In genomic region chr3:195450731-195451229, GRCh38 we compare ENCODE assay signal across 8 cellular contexts. TPM values are rescaled to one million over a fixed set of nuclear protein-coding genes. Genes with fewer than 3 reads are reported as not detected.
A peak's percentile ranks its signal among the peaks of the same experiment; 100 is the strongest.
DNase-seq lines count a peak whose midpoint lies in the region; ATAC-seq, FAIRE-seq and TF ChIP-seq lines count a peak whose summit lies in the region.

No MANE protein-coding gene starts in this region.

- TF ChIP-seq EP300 in sigmoid colon (IDR thresholded peaks at IDR 0.05), result no peak

- H3K4me1 ChIP-seq in sigmoid colon, result no peaks in the 10 kb centered on the region

- FAIRE-seq in RCC 7860 (lab: Jason Lieb, UNC), result no peak

- H3K4me3 ChIP-seq in fibroblast of pulmonary artery (replicated peaks; ENCODE audit: low read depth, low read length), result no peak overlapping the region
- no peak overlapping the region for H3K4me3 ChIP-seq in sigmoid colon

- H3K27ac ChIP-seq in sigmoid colon, result peak overlapping the region in 2 of 4 donors; percentile 5 to 25

- TF ChIP-seq CTCF in fibroblast of pulmonary artery (IDR thresholded peaks at IDR 0.05; ENCODE audit: low read length, missing control alignments) (no peak), sigmoid colon (IDR thresholded peaks at IDR 0.05) (no peak)

- H3K9me3 ChIP-seq in sigmoid colon, result no peaks in the 10 kb centered on the region

- 65 to 83% methylated on average over 5 of the region's 5 CpGs for WGBS in sigmoid colon, 2 donors

- DNase-seq in GM04504 (ENCODE audit: low read depth) (peak; percentile 47), NCI-H524 (lab: John Stamatoyannopoulos, UW) (peak; percentile 94 to 97), fibroblast of pulmonary artery (ENCODE audit: low read depth) (peak; percentile 97), sigmoid colon (peak; percentile 71), left colon (no peak), RCC 7860 (ENCODE audit: low spot score) (no peak), cerebellar nuclear complex (lab: John Stamatoyannopoulos, UW) (no peak)

- H3K36me3 ChIP-seq in sigmoid colon, result no peaks in the 10 kb centered on the region

- intact Hi-C loops in sigmoid colon (cut with DNase I) (no loop called here), left colon (cut with DNase I, micrococcal nuclease) (no loop called here)

- ATAC-seq in left colon (no peak), HG02840 (IDR thresholded peaks at IDR 0.05; ENCODE audit: low FRiP score, unreplicated experiment) (no peak)

- H3K27me3 ChIP-seq in sigmoid colon, result no peaks in the 10 kb centered on the region

- no peak for TF ChIP-seq POLR2A in sigmoid colon (IDR thresholded peaks at IDR 0.05)

RNA-seq across cellular contexts. Expression of gene ACAP2, which starts 8.0 kb away (rescaled TPM):
- 10 to 100 TPM; 28.0 to 57.1 (median 44.4) TPM for total RNA-seq in sigmoid colon
- polyA plus RNA-seq in sigmoid colon, result 10 to 100 TPM; 12.0 to 15.6 (median 14.3) TPM
- total RNA-seq in left colon, result 10 to 100 TPM; 63.5 to 67.9 TPM

Comparison
In these comparisons a context has a peak if more than half of its experiments do, and no peak if none do; other contexts are left out.
1. DNase-seq: peak in GM04504 (single experiment), NCI-H524 (2 of 2), fibroblast of pulmonary artery (single experiment) and sigmoid colon (single experiment); none in left colon (0 of 2), RCC 7860 (single experiment) and cerebellar nuclear complex (0 of 2).